Comparison of ENCODE assay signal across 7 cellular contexts in the genomic region with DNA sequence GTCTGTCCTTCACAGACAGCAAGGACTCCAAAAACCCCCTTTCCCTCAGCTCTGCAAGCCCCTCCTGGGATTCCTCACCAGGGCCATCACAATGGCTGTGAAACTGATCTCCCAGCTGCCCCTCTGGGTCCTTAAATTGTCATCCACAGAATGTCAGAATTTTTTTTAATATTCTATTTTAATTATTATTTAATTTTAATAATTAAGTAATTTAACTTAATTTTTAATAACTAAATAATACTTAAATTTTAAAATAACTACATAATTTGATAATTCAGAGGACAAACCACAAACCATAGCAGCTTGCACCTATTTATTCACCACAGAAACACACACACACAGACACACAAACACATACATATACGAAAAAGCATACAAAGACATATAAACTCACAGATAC.
"Had no signal": no experiment of that assay in that cellular context is flagged by ENCODE, and none has a peak within 500 bp of the region (broad histone marks: within the 10 kb centered on the region; RNA-seq: fewer than 3 reads in every experiment).

No MANE protein-coding gene starts in this region.

- ATAC-seq: HepG2 had no signal

- H3K4me1 Mint-ChIP-seq: IgD-negative memory B cell had no signal

- H3K4me3 Mint-ChIP-seq: IgD-negative memory B cell had no signal

- H3K9me3 Mint-ChIP-seq: H9 had no signal

- DNase-seq: GOT3, H9, HCEC 1CT, KBM-7 had no signal

- H3K27ac Mint-ChIP-seq: IgD-negative memory B cell had no signal

- H3K27ac ChIP-seq: HL-60 had no signal

- H3K36me3 Mint-ChIP-seq: IgD-negative memory B cell had no signal

- H3K27me3 Mint-ChIP-seq: IgD-negative memory B cell had no signal
